ENCODE assay signal across 1 cellular context in the genomic region with DNA sequence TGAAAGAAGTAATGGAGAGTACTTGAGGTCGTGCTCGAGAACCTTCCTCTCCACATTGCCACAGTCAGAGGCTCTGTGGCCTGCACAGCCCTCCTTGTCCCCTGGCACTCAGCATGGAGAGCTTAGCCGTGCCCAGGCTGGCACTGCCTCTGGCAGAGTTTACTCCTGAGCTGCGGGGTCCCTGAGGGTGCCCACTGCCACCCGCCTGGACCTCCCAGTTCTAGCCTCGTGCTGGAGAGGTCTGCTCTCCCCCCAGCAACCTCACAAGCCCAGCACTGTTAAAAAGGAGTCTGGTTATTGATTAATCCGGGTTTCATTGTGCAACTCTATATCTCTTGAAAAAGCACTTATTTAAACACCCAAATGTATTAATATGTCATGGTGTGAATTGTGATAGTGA.
TF ChIP-seq lines count a peak whose summit lies in the region.

No MANE protein-coding gene starts in this region.

TF ChIP-seq in HepG2, 621 proteins besides CTCF, POLR2A, EP300 and RAD21 (continued from another document):
- TF ChIP-seq, protein P1, sequence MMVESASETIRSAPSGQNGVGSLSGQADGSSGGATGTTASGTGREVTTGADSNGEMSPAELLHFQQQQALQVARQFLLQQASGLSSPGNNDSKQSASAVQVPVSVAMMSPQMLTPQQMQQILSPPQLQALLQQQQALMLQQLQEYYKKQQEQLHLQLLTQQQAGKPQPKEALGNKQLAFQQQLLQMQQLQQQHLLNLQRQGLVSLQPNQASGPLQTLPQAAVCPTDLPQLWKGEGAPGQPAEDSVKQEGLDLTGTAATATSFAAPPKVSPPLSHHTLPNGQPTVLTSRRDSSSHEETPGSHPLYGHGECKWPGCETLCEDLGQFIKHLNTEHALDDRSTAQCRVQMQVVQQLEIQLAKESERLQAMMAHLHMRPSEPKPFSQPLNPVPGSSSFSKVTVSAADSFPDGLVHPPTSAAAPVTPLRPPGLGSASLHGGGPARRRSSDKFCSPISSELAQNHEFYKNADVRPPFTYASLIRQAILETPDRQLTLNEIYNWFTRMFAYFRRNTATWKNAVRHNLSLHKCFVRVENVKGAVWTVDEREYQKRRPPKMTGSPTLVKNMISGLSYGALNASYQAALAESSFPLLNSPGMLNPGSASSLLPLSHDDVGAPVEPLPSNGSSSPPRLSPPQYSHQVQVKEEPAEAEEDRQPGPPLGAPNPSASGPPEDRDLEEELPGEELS (CRISPR knock-in tag; IDR thresholded peaks at IDR 0.05), result peak; percentile 22; the same call in 1 of the 2 replicates
- TF ChIP-seq YY1 (IDR thresholded peaks at IDR 0.05; ENCODE audit: insufficient read depth, insufficient replicate concordance, low read depth, low read length), result no peak
